In the genomic region with DNA sequence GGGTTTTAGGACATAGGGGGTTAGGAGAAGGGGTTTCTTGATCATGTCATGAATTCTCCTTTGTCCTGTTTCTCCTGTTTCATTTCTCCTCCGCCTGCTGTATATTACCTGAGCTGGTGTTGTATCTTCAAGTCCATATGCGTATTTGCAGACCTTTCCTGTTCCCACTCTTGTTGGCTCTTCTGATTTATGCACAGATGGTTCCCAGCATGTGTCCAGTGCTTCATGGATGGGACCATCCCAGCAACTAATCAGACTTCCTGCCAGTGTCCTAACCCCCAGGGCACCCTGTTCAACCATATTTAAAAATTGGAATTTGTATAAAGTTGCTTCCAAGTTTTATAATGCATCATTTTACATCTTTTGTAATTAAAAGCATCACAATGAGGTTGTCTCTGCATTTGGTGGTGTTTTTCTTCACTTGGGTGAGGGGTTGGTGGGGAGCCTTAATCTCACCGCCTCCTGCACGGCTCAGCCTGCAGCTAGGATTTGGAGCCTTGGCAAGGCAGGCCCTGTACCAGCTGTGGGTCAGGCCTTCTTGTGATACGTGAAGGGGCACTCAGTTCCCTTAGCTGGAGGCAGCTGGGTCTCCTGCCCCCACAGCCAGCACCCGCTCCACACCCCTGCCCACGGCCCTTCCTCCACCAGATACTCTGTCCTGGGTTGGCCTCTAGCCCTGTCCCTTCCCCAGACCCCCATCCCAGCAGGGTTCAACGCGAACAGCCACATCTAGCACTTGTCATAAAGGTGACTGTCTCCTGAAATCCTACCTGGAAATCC, we compare ENCODE assay signal across 12 cellular contexts.
DNase-seq lines count a peak whose midpoint lies in the region; ATAC-seq lines count a peak whose summit lies in the region.
"Had no signal": no experiment of that assay in that cellular context is flagged by ENCODE, and none has a peak within 500 bp of the region (broad histone marks: within the 10 kb centered on the region; RNA-seq: fewer than 3 reads in every experiment).

No MANE protein-coding gene starts in this region.

- no peak overlapping the region for H3K4me3 Mint-ChIP-seq in T-helper 17 cell
- no peak overlapping the region for H3K4me3 Mint-ChIP-seq in immature natural killer cell
- no peak overlapping the region for H3K4me3 Mint-ChIP-seq in stimulated activated memory B cell treated with anti-CD40 and anti-IgM and Interleukin-4, amounts not matched to agents 10 μg/mL and 1 μg/mL and 100 μg/mL, for 72 hours
- H3K4me3 Mint-ChIP-seq: T-cell had no signal

- H3K9me3 Mint-ChIP-seq in immature natural killer cell, result no peaks in the 10 kb centered on the region
- H3K9me3 Mint-ChIP-seq in stimulated activated memory B cell treated with anti-CD40 and anti-IgM and Interleukin-4, amounts not matched to agents 10 μg/mL and 1 μg/mL and 100 μg/mL, for 72 hours, result no peaks in the 10 kb centered on the region
- H3K9me3 Mint-ChIP-seq: T-cell had no signal

- H3K27me3 Mint-ChIP-seq in T-helper 17 cell, result no peaks in the 10 kb centered on the region
- H3K27me3 Mint-ChIP-seq in immature natural killer cell (ENCODE audit: low read depth in 3 of 3), result peaks cover 2 to 7% (median 3%) of the 10 kb centered on the region in 3 donors
- H3K27me3 Mint-ChIP-seq in stimulated activated memory B cell treated with anti-CD40 and anti-IgM and Interleukin-4, amounts not matched to agents 10 μg/mL and 1 μg/mL and 100 μg/mL, for 72 hours, result peaks cover 8% of the 10 kb centered on the region
- H3K27me3 Mint-ChIP-seq: T-cell had no signal

- H3K4me1 Mint-ChIP-seq in T-helper 17 cell (peaks cover 35% of the 10 kb centered on the region), immature natural killer cell (peaks cover 10 to 19% of the 10 kb centered on the region in 2 donors)
- peaks cover 9% of the 10 kb centered on the region for H3K4me1 Mint-ChIP-seq in stimulated activated memory B cell treated with anti-CD40 and anti-IgM and Interleukin-4, amounts not matched to agents 10 μg/mL and 1 μg/mL and 100 μg/mL, for 72 hours

- H3K36me3 Mint-ChIP-seq in T-helper 17 cell (ENCODE audit: low read depth), result no peaks in the 10 kb centered on the region
- H3K36me3 Mint-ChIP-seq in immature natural killer cell, result peaks cover 6 to 24% (median 10%) of the 10 kb centered on the region in 3 donors
- H3K36me3 Mint-ChIP-seq in stimulated activated memory B cell treated with anti-CD40 and anti-IgM and Interleukin-4, amounts not matched to agents 10 μg/mL and 1 μg/mL and 100 μg/mL, for 72 hours, result peaks cover 34% of the 10 kb centered on the region

- peak; percentile 62 for DNase-seq in activated effector memory CD4-positive, alpha-beta T cell treated with anti-CD3 and anti-CD28 coated beads, Interleukin-2, amount 50 U/mL, for 16 hours
- DNase-seq in activated effector memory CD4-positive, alpha-beta T cell treated with Interleukin-2 at 50 U/mL for 16 hours, result no peak
- no peak for DNase-seq in T-helper 17 cell
- no peak for DNase-seq in immature natural killer cell
- DNase-seq in NCI-H1092 (lab: John Stamatoyannopoulos, UW), result no peak
- DNase-seq: brain microvascular endothelial cell, GF-D8, RPMI8226, T-cell had no signal

- H3K9me3 ChIP-seq in T-helper 17 cell (ENCODE audit: control insufficient read depth, low read length, poor library complexity, severe bottlenecking), result no peaks in the 10 kb centered on the region

- ATAC-seq in T-helper 17 cell (no peak), HG03432 (IDR thresholded peaks at IDR 0.05; ENCODE audit: unreplicated experiment) (no peak), GM19035 (IDR thresholded peaks at IDR 0.05; ENCODE audit: unreplicated experiment) (no peak)
- peak; percentile 28 for ATAC-seq in stimulated activated memory B cell treated with anti-CD40 and anti-IgM and Interleukin-4, amounts not matched to agents 10 μg/mL and 1 μg/mL and 100 μg/mL, for 72 hours
- ATAC-seq: T-cell had no signal

- H3K27ac Mint-ChIP-seq in T-helper 17 cell (peak overlapping the region; percentile 74), immature natural killer cell (peak overlapping the region in 5 of 6 donors; percentile 3 to 67 (median 36))
- H3K27ac Mint-ChIP-seq in stimulated activated memory B cell treated with anti-CD40 and anti-IgM and Interleukin-4, amounts not matched to agents 10 μg/mL and 1 μg/mL and 100 μg/mL, for 72 hours, result no peak overlapping the region
